ENCODE assay signal across 9 cellular contexts in genomic region chr10:42933454-42934340, GRCh38.
DNase-seq lines count a peak whose midpoint lies in the region; ATAC-seq and TF ChIP-seq lines count a peak whose summit lies in the region.
"Had no signal": no experiment of that assay in that cellular context is flagged by ENCODE, and none has a peak within 500 bp of the region (broad histone marks: within the 10 kb centered on the region; RNA-seq: fewer than 3 reads in every experiment).

No MANE protein-coding gene starts in this region.

- ATAC-seq in left lung (peak; percentile 62), upper lobe of left lung (ENCODE audit: low FRiP score in 2 of 2) (peak; percentile 1 to 19), GM21528 (IDR thresholded peaks at IDR 0.05; ENCODE audit: low FRiP score, unreplicated experiment) (no peak), aorta (ENCODE audit: low FRiP score) (no peak)

- WGBS in upper lobe of left lung, 2 donors = 5 to 18% methylated on average over 33 to 56 of the region's 57 CpGs
- WGBS in aorta, 2 donors = 6 to 13% methylated on average over 55 to 57 of the region's 57 CpGs

- H3K4me3 Mint-ChIP-seq in brain = peak overlapping the region; percentile 43 to 77 (median 75)

- H3K27ac Mint-ChIP-seq in brain = peak overlapping the region in 2 of 5 experiments; percentile 16 to 48

- peaks cover 54% of the 10 kb centered on the region for H3K27me3 Mint-ChIP-seq in brain

- TF ChIP-seq POLR2A in upper lobe of left lung (IDR thresholded peaks at IDR 0.05) = no peak

- H3K27ac ChIP-seq in left lung (no peak overlapping the region), upper lobe of left lung (no peak overlapping the region), aorta (ENCODE audit: low read depth in 1 of 2, low read length in 2 of 2) (no peak overlapping the region)

- peaks cover 15% of the 10 kb centered on the region for H3K4me1 Mint-ChIP-seq in brain

- TF ChIP-seq CTCF in brain (conservative IDR thresholded peaks at IDR 0.05) (no peak), left lung (IDR thresholded peaks at IDR 0.05) (no peak), upper lobe of left lung (IDR thresholded peaks at IDR 0.05) (no peak)

- peak; percentile 24 for DNase-seq in stimulated activated CD4-positive, alpha-beta T cell treated with anti-CD3 and anti-CD28 coated beads, Interleukin-15, amount 100 ng/mL, for 24 hours
- DNase-seq in stimulated activated CD4-positive, alpha-beta T cell treated with anti-CD3 and anti-CD28 coated beads, Interleukin-2, amount 100 ng/mL, for 48 hours = no peak
- DNase-seq in left lung = peak in 1 of 2 donors; percentile 82
- DNase-seq in upper lobe of left lung = peak in 1 of 2 donors; percentile 82
- no peak for DNase-seq in NCI-H187 (lab: John Stamatoyannopoulos, UW)
- no peak for DNase-seq in aorta
- DNase-seq: DND-41 had no signal

- no peaks in the 10 kb centered on the region for H3K9me3 ChIP-seq in left lung
- no peaks in the 10 kb centered on the region for H3K9me3 ChIP-seq in upper lobe of left lung
- no peaks in the 10 kb centered on the region for H3K9me3 ChIP-seq in aorta (ENCODE audit: control insufficient read depth, low read length)

- H3K36me3 Mint-ChIP-seq in brain = no peaks in the 10 kb centered on the region

- peak overlapping the region in 1 of 2 donors; percentile 34 for H3K4me3 ChIP-seq in left lung
- H3K4me3 ChIP-seq in upper lobe of left lung = peak overlapping the region in 3 of 4 donors; percentile 15 to 37 (median 23)
- H3K4me3 ChIP-seq in aorta (ENCODE audit: low read length in 2 of 2) = no peak overlapping the region

- H3K27me3 ChIP-seq in left lung (peaks cover 23 to 71% of the 10 kb centered on the region in 2 donors), upper lobe of left lung (peaks cover 0 to 19% (median 9%) of the 10 kb centered on the region in 4 donors), aorta (ENCODE audit: control insufficient read depth in 1 of 2, insufficient read depth in 2 of 2, low read length in 1 of 2) (no peaks in the 10 kb centered on the region)

- intact Hi-C loops in left lung (cut with DNase I) (no loop called here), aorta (cut with DNase I) (no loop called here)

- peaks cover 10 to 16% of the 10 kb centered on the region in 2 donors for H3K4me1 ChIP-seq in left lung
- H3K4me1 ChIP-seq in upper lobe of left lung = peaks cover 13 to 18% (median 15%) of the 10 kb centered on the region in 4 donors
- H3K4me1 ChIP-seq in aorta (ENCODE audit: control insufficient read depth in 1 of 2, insufficient read depth in 2 of 2, low read length in 2 of 2) = no peaks in the 10 kb centered on the region

- H3K9me3 Mint-ChIP-seq in brain = peaks cover 0 to 2% (median 0%) of the 10 kb centered on the region in 5 experiments

- TF ChIP-seq EP300 in upper lobe of left lung (IDR thresholded peaks at IDR 0.05) = no peak

- H3K36me3 ChIP-seq in left lung = no peaks in the 10 kb centered on the region
- H3K36me3 ChIP-seq in upper lobe of left lung = no peaks in the 10 kb centered on the region
- no peaks in the 10 kb centered on the region for H3K36me3 ChIP-seq in aorta (ENCODE audit: control insufficient read depth in 1 of 2, insufficient read depth in 2 of 2, low read length in 1 of 2)

Comparison
In these comparisons a context has a peak if more than half of its experiments do, and no peak if none do; other contexts are left out.
1. ATAC-seq: peak in left lung (single experiment) and upper lobe of left lung (2 of 2); none in GM21528 (single experiment) and aorta (single experiment).
2. H3K4me3 ChIP-seq: peak in upper lobe of left lung (3 of 4); none in aorta (0 of 2).